18 cellular contexts compared by ENCODE assay signal in the genomic region with DNA sequence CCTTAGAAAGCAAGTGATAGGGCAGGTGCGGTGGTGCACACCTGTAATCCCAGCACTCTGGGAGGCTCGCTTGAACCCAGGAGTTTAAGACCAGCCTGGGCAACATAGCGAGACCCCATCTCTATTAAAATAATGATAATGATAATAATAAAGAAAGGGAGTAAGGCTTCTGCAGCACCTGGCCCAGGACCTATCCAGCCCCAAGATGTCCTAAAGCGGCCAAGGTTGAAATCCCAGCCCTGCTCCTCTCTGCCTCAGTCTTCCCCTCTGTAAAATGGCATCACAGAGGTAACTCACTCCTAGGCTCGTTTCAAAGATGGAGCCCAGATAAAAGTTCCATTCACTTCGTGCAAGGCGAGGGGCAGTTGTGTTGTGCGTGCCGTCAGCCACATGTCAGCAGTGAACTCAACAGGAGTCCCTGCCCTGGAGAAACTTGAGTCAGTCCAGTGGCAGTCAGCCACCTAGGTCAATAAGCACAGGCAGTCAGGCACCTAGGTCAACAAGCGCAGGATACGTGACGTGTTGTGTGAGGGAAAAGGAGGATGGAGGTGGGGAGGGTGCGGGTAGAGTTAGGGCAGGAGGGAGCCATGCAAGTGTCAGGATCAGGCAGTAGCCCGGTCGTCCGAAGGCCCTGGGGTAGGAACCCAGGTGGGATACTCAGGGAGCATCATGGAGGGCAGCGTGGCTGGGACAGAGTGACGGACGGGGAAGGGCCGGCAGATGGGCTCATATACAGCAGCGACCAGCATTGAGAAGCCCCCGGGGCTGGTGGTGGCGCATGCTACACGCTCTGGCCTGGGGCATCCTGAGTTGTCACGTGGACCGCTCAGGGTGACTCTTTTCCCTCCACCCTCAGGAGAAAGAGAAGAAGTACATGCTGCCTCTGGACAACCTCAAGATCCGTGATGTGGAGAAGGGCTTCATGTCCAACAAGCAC. TPM values are rescaled to one million over a fixed set of nuclear protein-coding genes. Genes with fewer than 3 reads are reported as not detected.
DNase-seq lines count a peak whose midpoint lies in the region; ATAC-seq and TF ChIP-seq lines count a peak whose summit lies in the region.
"Had no signal": no experiment of that assay in that cellular context is flagged by ENCODE, and none has a peak within 500 bp of the region (broad histone marks: within the 10 kb centered on the region; RNA-seq: fewer than 3 reads in every experiment).

No MANE protein-coding gene starts in this region.

- H3K27me3 Mint-ChIP-seq in CD4-positive, CD25-positive, alpha-beta regulatory T cell = no peaks in the 10 kb centered on the region
- H3K27me3 Mint-ChIP-seq in CD8-positive, alpha-beta T cell (ENCODE audit: low read depth) = no peaks in the 10 kb centered on the region
- no peaks in the 10 kb centered on the region for H3K27me3 Mint-ChIP-seq in central memory CD8-positive, alpha-beta T cell
- H3K27me3 Mint-ChIP-seq in natural killer cell treated with Interleukin-12 subunit alpha and Interleukin-12 subunit beta and Interleukin-15 and Interleukin-18, amount 100 ng/mL, for 72 hours = no peaks in the 10 kb centered on the region
- H3K27me3 Mint-ChIP-seq: B cell had no signal

- H3K4me3 Mint-ChIP-seq in CD4-positive, CD25-positive, alpha-beta regulatory T cell = no peak overlapping the region
- no peak overlapping the region for H3K4me3 Mint-ChIP-seq in CD8-positive, alpha-beta T cell
- no peak overlapping the region for H3K4me3 Mint-ChIP-seq in central memory CD8-positive, alpha-beta T cell
- no peak overlapping the region for H3K4me3 Mint-ChIP-seq in natural killer cell treated with Interleukin-12 subunit alpha and Interleukin-12 subunit beta and Interleukin-15 and Interleukin-18, amount 100 ng/mL, for 72 hours
- H3K4me3 Mint-ChIP-seq: B cell had no signal

- peaks cover 0 to 5% (median 1%) of the 10 kb centered on the region in 4 donors for H3K4me1 Mint-ChIP-seq in CD4-positive, CD25-positive, alpha-beta regulatory T cell
- H3K4me1 Mint-ChIP-seq in CD8-positive, alpha-beta T cell (ENCODE audit: low read depth) = peaks cover 2% of the 10 kb centered on the region
- H3K4me1 Mint-ChIP-seq in central memory CD8-positive, alpha-beta T cell = peaks cover 24% of the 10 kb centered on the region
- H3K4me1 Mint-ChIP-seq in natural killer cell treated with Interleukin-12 subunit alpha and Interleukin-12 subunit beta and Interleukin-15 and Interleukin-18, amount 100 ng/mL, for 72 hours (ENCODE audit: low read depth in 2 of 2) = peaks cover 29 to 30% of the 10 kb centered on the region in 2 donors
- H3K4me1 Mint-ChIP-seq: B cell had no signal

- H3K27ac Mint-ChIP-seq in CD4-positive, CD25-positive, alpha-beta regulatory T cell = peak overlapping the region; percentile 9 to 64 (median 59)
- H3K27ac Mint-ChIP-seq in CD8-positive, alpha-beta T cell = peak overlapping the region; percentile 73
- peak overlapping the region; percentile 79 for H3K27ac Mint-ChIP-seq in central memory CD8-positive, alpha-beta T cell (ENCODE audit: low read depth)
- peak overlapping the region; percentile 72 to 73 for H3K27ac Mint-ChIP-seq in natural killer cell treated with Interleukin-12 subunit alpha and Interleukin-12 subunit beta and Interleukin-15 and Interleukin-18, amount 100 ng/mL, for 72 hours

- intact Hi-C loops in CD8-positive, alpha-beta T cell (cut with DNase I, micrococcal nuclease) = no loop called here
- intact Hi-C loops in dorsolateral prefrontal cortex (cut with DNase I) = no loop called here

- peaks cover 46% of the 10 kb centered on the region for H3K36me3 ChIP-seq in CD4-positive, CD25-positive, alpha-beta regulatory T cell (ENCODE audit: control insufficient read depth, insufficient read depth, low read length)
- peaks cover 22% of the 10 kb centered on the region for H3K36me3 ChIP-seq in CD8-positive, alpha-beta T cell (ENCODE audit: insufficient read depth, low read length)

- CTCF ChIA-PET in CD8-positive, alpha-beta T cell (lab: Charles Lee) = interaction anchor here (0.6 kb wide), 1 partner anchor 61 kb away, joined by 3 read pairs; no protein-coding TSS in a partner anchor

- no peaks in the 10 kb centered on the region for H3K27me3 ChIP-seq in CD4-positive, CD25-positive, alpha-beta regulatory T cell (ENCODE audit: control insufficient read depth, insufficient read depth, low read length)
- H3K27me3 ChIP-seq in CD8-positive, alpha-beta T cell (ENCODE audit: insufficient read depth, low read length) = no peaks in the 10 kb centered on the region
- no peaks in the 10 kb centered on the region for H3K27me3 ChIP-seq in dorsolateral prefrontal cortex
- H3K27me3 ChIP-seq: cardiac muscle cell, transverse colon had no signal

- ATAC-seq in CD4-positive, CD25-positive, alpha-beta regulatory T cell (ENCODE audit: low read depth in 2 of 2) = no peak
- ATAC-seq in CD8-positive, alpha-beta T cell = no peak
- no peak for ATAC-seq in central memory CD8-positive, alpha-beta T cell (replicated peaks; ENCODE audit: extremely low read depth, poor library complexity, severe bottlenecking)
- ATAC-seq in natural killer cell treated with Interleukin-12 subunit alpha and Interleukin-12 subunit beta and Interleukin-15 and Interleukin-18, amount 100 ng/mL, for 72 hours = no peak
- ATAC-seq in HG02678 (IDR thresholded peaks at IDR 0.05; ENCODE audit: unreplicated experiment) = no peak

- no peak for DNase-seq in CD4-positive, CD25-positive, alpha-beta regulatory T cell
- DNase-seq in CD8-positive, alpha-beta T cell = no peak
- no peak for DNase-seq in central memory CD8-positive, alpha-beta T cell (ENCODE audit: low spot score in 2 of 2)
- no peak for DNase-seq in natural killer cell treated with Interleukin-12 subunit alpha and Interleukin-12 subunit beta and Interleukin-15 and Interleukin-18, amount 100 ng/mL, for 72 hours (ENCODE audit: low spot score)
- no peak for DNase-seq in germinal center (ENCODE audit: low spot score)
- DNase-seq in dorsolateral prefrontal cortex = no peak
- no peak for DNase-seq in HuH-7 (ENCODE audit: low spot score)
- DNase-seq: mucosa of descending colon, NCI-H1930, NCI-H446 treated with DMSO at 0.1 percent for 48 hours, small intestine, T-helper 1 cell, transverse colon, WERI-Rb-1 had no signal

- no peaks in the 10 kb centered on the region for H3K9me3 ChIP-seq in CD4-positive, CD25-positive, alpha-beta regulatory T cell (ENCODE audit: control insufficient read depth in 2 of 2, low read length in 2 of 2)
- H3K9me3 ChIP-seq in CD8-positive, alpha-beta T cell (ENCODE audit: low read length) = no peaks in the 10 kb centered on the region
- H3K9me3 ChIP-seq: mucosa of descending colon, transverse colon had no signal

- POLR2A ChIA-PET in CD8-positive, alpha-beta T cell (lab: Charles Lee) = no interaction called here

- peaks cover 25% of the 10 kb centered on the region for H3K36me3 Mint-ChIP-seq in CD4-positive, CD25-positive, alpha-beta regulatory T cell
- peaks cover 56% of the 10 kb centered on the region for H3K36me3 Mint-ChIP-seq in CD8-positive, alpha-beta T cell
- H3K36me3 Mint-ChIP-seq in central memory CD8-positive, alpha-beta T cell (ENCODE audit: insufficient read depth) = peaks cover 45% of the 10 kb centered on the region
- H3K36me3 Mint-ChIP-seq in natural killer cell treated with Interleukin-12 subunit alpha and Interleukin-12 subunit beta and Interleukin-15 and Interleukin-18, amount 100 ng/mL, for 72 hours = peaks cover 14% of the 10 kb centered on the region

- TF ChIP-seq CTCF in CD8-positive, alpha-beta T cell (IDR thresholded peaks at IDR 0.05) = no peak
- no peak for TF ChIP-seq CTCF in dorsolateral prefrontal cortex (IDR thresholded peaks at IDR 0.05 in 54 of 56, conservative IDR thresholded peaks at IDR 0.05 in 2 of 56; ENCODE audit: low read depth in 1 of 56, partially characterized antibody in 56 of 56)

- H3K4me3 ChIP-seq in CD4-positive, CD25-positive, alpha-beta regulatory T cell (ENCODE audit: low read depth, low read length) = no peak overlapping the region
- no peak overlapping the region for H3K4me3 ChIP-seq in CD8-positive, alpha-beta T cell (ENCODE audit: low read depth, low read length)
- no peak overlapping the region for H3K4me3 ChIP-seq in dorsolateral prefrontal cortex
- H3K4me3 ChIP-seq: cardiac muscle cell, GM12878, mucosa of descending colon, transverse colon had no signal

- no peaks in the 10 kb centered on the region for H3K9me3 Mint-ChIP-seq in CD4-positive, CD25-positive, alpha-beta regulatory T cell
- H3K9me3 Mint-ChIP-seq in CD8-positive, alpha-beta T cell = no peaks in the 10 kb centered on the region
- H3K9me3 Mint-ChIP-seq in central memory CD8-positive, alpha-beta T cell = no peaks in the 10 kb centered on the region
- H3K9me3 Mint-ChIP-seq in natural killer cell treated with Interleukin-12 subunit alpha and Interleukin-12 subunit beta and Interleukin-15 and Interleukin-18, amount 100 ng/mL, for 72 hours = peaks cover 3% of the 10 kb centered on the region

- H3K27ac ChIP-seq in CD4-positive, CD25-positive, alpha-beta regulatory T cell (ENCODE audit: insufficient read depth, low read length, poor library complexity, severe bottlenecking) = no peak overlapping the region
- H3K27ac ChIP-seq in CD8-positive, alpha-beta T cell (ENCODE audit: low read depth, low read length) = no peak overlapping the region
- peak overlapping the region in 2 of 59 donors; percentile 48 to 64 for H3K27ac ChIP-seq in dorsolateral prefrontal cortex
- H3K27ac ChIP-seq: cardiac muscle cell had no signal

- H3K4me1 ChIP-seq in CD4-positive, CD25-positive, alpha-beta regulatory T cell (ENCODE audit: control insufficient read depth, insufficient read depth, low read length, poor library complexity, severe bottlenecking) = no peaks in the 10 kb centered on the region
- peaks cover 4% of the 10 kb centered on the region for H3K4me1 ChIP-seq in CD8-positive, alpha-beta T cell (ENCODE audit: insufficient read depth, low read length)

RNA-seq across cellular contexts. Expression of a gene that starts 16.6 kb away (rescaled TPM):
- 10.2 TPM for total RNA-seq in CD4-positive, CD25-positive, alpha-beta regulatory T cell
- polyA plus RNA-seq in CD4-positive, CD25-positive, alpha-beta regulatory T cell = 10 to 100 TPM; 24.8 to 30.3 (median 27.5) TPM
- 10 to 100 TPM in 1 of 2 experiments, 1 to 10 TPM in 1; 8.2 to 13.5 TPM for total RNA-seq in CD8-positive, alpha-beta T cell
- 10 to 100 TPM; 15.2 to 24.1 TPM for total RNA-seq in natural killer cell treated with Interleukin-12 subunit alpha and Interleukin-12 subunit beta and Interleukin-15 and Interleukin-18, amount 100 ng/mL, for 72 hours
- total RNA-seq in dorsolateral prefrontal cortex = 10 to 100 TPM in 109 of 120 experiments, 1 to 10 TPM in 11; 7.7 to 25.1 (median 13.0) TPM

RNA-seq across cellular contexts. Expression of a gene that starts 28.8 kb away (rescaled TPM):
- 0.49 TPM for total RNA-seq in CD4-positive, CD25-positive, alpha-beta regulatory T cell
- 1 to 10 TPM in 1 of 4 donors, under 1 TPM in 2, not detected in 1; 0.40 to 1.1 (median 0.67) TPM for polyA plus RNA-seq in CD4-positive, CD25-positive, alpha-beta regulatory T cell
- not detected for total RNA-seq in CD8-positive, alpha-beta T cell
- 10 to 100 TPM in 1 of 2 donors, 1 to 10 TPM in 1; 2.7 to 12.0 TPM for total RNA-seq in natural killer cell treated with Interleukin-12 subunit alpha and Interleukin-12 subunit beta and Interleukin-15 and Interleukin-18, amount 100 ng/mL, for 72 hours
- total RNA-seq in dorsolateral prefrontal cortex = 1 to 10 TPM in 95 of 120 experiments, under 1 TPM in 20, not detected in 5; 0.36 to 6.0 (median 1.8) TPM

RNA-seq across cellular contexts. Expression of a gene that starts 52.0 kb away (rescaled TPM):
- total RNA-seq in CD4-positive, CD25-positive, alpha-beta regulatory T cell = 26.0 TPM
- polyA plus RNA-seq in CD4-positive, CD25-positive, alpha-beta regulatory T cell = under 1 TPM; 0.39 to 0.94 (median 0.53) TPM
- 10 to 100 TPM; 18.1 to 21.3 TPM for total RNA-seq in CD8-positive, alpha-beta T cell
- 10 to 100 TPM; 48.4 to 60.0 TPM for total RNA-seq in natural killer cell treated with Interleukin-12 subunit alpha and Interleukin-12 subunit beta and Interleukin-15 and Interleukin-18, amount 100 ng/mL, for 72 hours
- total RNA-seq in dorsolateral prefrontal cortex = 10 to 100 TPM; 31.2 to 58.4 (median 45.9) TPM
